ENCODE assay signal across 10 cellular contexts in genomic region chr18:36095936-36096519, GRCh38. TPM values are rescaled to one million over a fixed set of nuclear protein-coding genes. Genes with fewer than 3 reads are reported as not detected.
DNase-seq lines count a peak whose midpoint lies in the region; ATAC-seq, FAIRE-seq and TF ChIP-seq lines count a peak whose summit lies in the region.
"Had no signal": no experiment of that assay in that cellular context is flagged by ENCODE, and none has a peak within 500 bp of the region (broad histone marks: within the 10 kb centered on the region; RNA-seq: fewer than 3 reads in every experiment).

No MANE protein-coding gene starts in this region.

- no peaks in the 10 kb centered on the region for H3K9me3 Mint-ChIP-seq in natural killer cell
- no peaks in the 10 kb centered on the region for H3K9me3 Mint-ChIP-seq in natural killer cell treated with Interleukin-12 subunit alpha and Interleukin-12 subunit beta and Interleukin-15 and Interleukin-18, amount 100 ng/mL, for 72 hours
- H3K9me3 Mint-ChIP-seq: stimulated activated naive CD8-positive, alpha-beta T cell treated with anti-CD3 and anti-CD28 coated beads, Interleukin-15, Interleukin-2, amounts not matched to agents 100 ng/mL and 50 ng/mL, for 24 hours had no signal

- peaks cover 11 to 12% of the 10 kb centered on the region in 2 donors for H3K4me1 Mint-ChIP-seq in natural killer cell
- peaks cover 0 to 12% of the 10 kb centered on the region in 2 donors for H3K4me1 Mint-ChIP-seq in natural killer cell treated with Interleukin-12 subunit alpha and Interleukin-12 subunit beta and Interleukin-15 and Interleukin-18, amount 100 ng/mL, for 72 hours (ENCODE audit: low read depth in 2 of 2)

- 0 to 33% methylated on average over 1 of the region's 1 CpG for WGBS in gastroesophageal sphincter (ENCODE audit: low coverage in 1 of 2), 2 donors

- H3K27me3 ChIP-seq in gastroesophageal sphincter = no peaks in the 10 kb centered on the region

- no peak for TF ChIP-seq EP300 in gastroesophageal sphincter (IDR thresholded peaks at IDR 0.05)

- H3K36me3 Mint-ChIP-seq in natural killer cell = no peaks in the 10 kb centered on the region
- no peaks in the 10 kb centered on the region for H3K36me3 Mint-ChIP-seq in natural killer cell treated with Interleukin-12 subunit alpha and Interleukin-12 subunit beta and Interleukin-15 and Interleukin-18, amount 100 ng/mL, for 72 hours
- H3K36me3 Mint-ChIP-seq: activated naive CD8-positive, alpha-beta T cell had no signal

- FAIRE-seq in TTC549 (lab: Jason Lieb, UNC) = peak; percentile 93

- no peak overlapping the region for H3K27ac ChIP-seq in gastroesophageal sphincter

- TF ChIP-seq POLR2A in gastroesophageal sphincter (IDR thresholded peaks at IDR 0.05) = no peak

- no peaks in the 10 kb centered on the region for H3K36me3 ChIP-seq in gastroesophageal sphincter

- TF ChIP-seq CTCF in natural killer cell (IDR thresholded peaks at IDR 0.05) (peak; percentile 70), gastroesophageal sphincter (IDR thresholded peaks at IDR 0.05) (peak; percentile 23 to 57 (median 52))

- H3K4me3 Mint-ChIP-seq in natural killer cell = no peak overlapping the region
- no peak overlapping the region for H3K4me3 Mint-ChIP-seq in natural killer cell treated with Interleukin-12 subunit alpha and Interleukin-12 subunit beta and Interleukin-15 and Interleukin-18, amount 100 ng/mL, for 72 hours
- H3K4me3 Mint-ChIP-seq: activated naive CD8-positive, alpha-beta T cell; stimulated activated naive CD8-positive, alpha-beta T cell treated with anti-CD3 and anti-CD28 coated beads, Interleukin-15, Interleukin-2, amounts not matched to agents 100 ng/mL and 50 ng/mL, for 24 hours had no signal

- peaks cover 7 to 17% of the 10 kb centered on the region in 2 donors for H3K27me3 Mint-ChIP-seq in natural killer cell (ENCODE audit: low read depth in 2 of 2)
- H3K27me3 Mint-ChIP-seq in natural killer cell treated with Interleukin-12 subunit alpha and Interleukin-12 subunit beta and Interleukin-15 and Interleukin-18, amount 100 ng/mL, for 72 hours = peaks cover 0 to 10% of the 10 kb centered on the region in 2 donors

- DNase-seq in natural killer cell = no peak
- no peak for DNase-seq in natural killer cell treated with Interleukin-12 subunit alpha and Interleukin-12 subunit beta and Interleukin-15 and Interleukin-18, amount 100 ng/mL, for 72 hours (ENCODE audit: low spot score)
- DNase-seq in NCI-H1105 treated with DMSO at 0.1 percent for 48 hours (lab: John Stamatoyannopoulos, UW) = peak; percentile 65
- DNase-seq in skeletal muscle cell (ENCODE audit: low read depth) = peak; percentile 49

- intact Hi-C loops in natural killer cell (cut with micrococcal nuclease) = loop anchor here (1.0 kb wide), 1 partner anchor 188 kb away; no protein-coding TSS in a partner anchor

- H3K4me1 ChIP-seq in gastroesophageal sphincter = no peaks in the 10 kb centered on the region

- no peak overlapping the region for H3K27ac Mint-ChIP-seq in natural killer cell
- H3K27ac Mint-ChIP-seq in natural killer cell treated with Interleukin-12 subunit alpha and Interleukin-12 subunit beta and Interleukin-15 and Interleukin-18, amount 100 ng/mL, for 72 hours = no peak overlapping the region
- H3K27ac Mint-ChIP-seq: activated naive CD8-positive, alpha-beta T cell; stimulated activated naive CD8-positive, alpha-beta T cell treated with anti-CD3 and anti-CD28 coated beads, Interleukin-15, Interleukin-2, amounts not matched to agents 100 ng/mL and 50 ng/mL, for 24 hours had no signal

- H3K9me3 ChIP-seq in gastroesophageal sphincter = no peaks in the 10 kb centered on the region

- H3K4me3 ChIP-seq in gastroesophageal sphincter (no peak overlapping the region), skeletal muscle cell (ENCODE audit: low read depth, low read length) (no peak overlapping the region)

- peak in 2 of 3 donors; percentile 59 to 65 for ATAC-seq in natural killer cell
- no peak for ATAC-seq in natural killer cell treated with Interleukin-12 subunit alpha and Interleukin-12 subunit beta and Interleukin-15 and Interleukin-18, amount 100 ng/mL, for 72 hours
- no peak for ATAC-seq in gastroesophageal sphincter
- ATAC-seq in HG03571 (IDR thresholded peaks at IDR 0.05; ENCODE audit: unreplicated experiment) = no peak
- no peak for ATAC-seq in HG03039 (IDR thresholded peaks at IDR 0.05; ENCODE audit: unreplicated experiment)

RNA-seq across cellular contexts. Expression of gene RPRD1A, which starts 28.7 kb away (rescaled TPM):
- total RNA-seq in natural killer cell (10 to 100 TPM; 20.4 to 24.4 (median 23.3) TPM), gastroesophageal sphincter (100 to 1,000 TPM in 2 of 4 donors, 10 to 100 TPM in 2; 81.4 to 103 (median 92.4) TPM)
- total RNA-seq in natural killer cell treated with Interleukin-12 subunit alpha and Interleukin-12 subunit beta and Interleukin-15 and Interleukin-18, amount 100 ng/mL, for 72 hours = 10 to 100 TPM; 16.0 to 38.6 TPM

RNA-seq across cellular contexts. Expression of gene SLC39A6, which starts 33.1 kb away (rescaled TPM):
- total RNA-seq in natural killer cell (10 to 100 TPM; 15.2 to 18.8 (median 18.1) TPM), gastroesophageal sphincter (10 to 100 TPM; 24.1 to 49.2 (median 36.5) TPM)
- total RNA-seq in natural killer cell treated with Interleukin-12 subunit alpha and Interleukin-12 subunit beta and Interleukin-15 and Interleukin-18, amount 100 ng/mL, for 72 hours = 10 to 100 TPM; 34.7 to 36.1 TPM

RNA-seq across cellular contexts. Expression of gene ELP2, which starts 33.7 kb away (rescaled TPM):
- total RNA-seq in natural killer cell (100 to 1,000 TPM; 119 to 135 (median 129) TPM), gastroesophageal sphincter (10 to 100 TPM; 35.6 to 74.1 (median 65.1) TPM)
- 10 to 100 TPM; 72.3 to 92.9 TPM for total RNA-seq in natural killer cell treated with Interleukin-12 subunit alpha and Interleukin-12 subunit beta and Interleukin-15 and Interleukin-18, amount 100 ng/mL, for 72 hours

Comparison
In these comparisons a context has a peak if more than half of its experiments do, and no peak if none do; other contexts are left out.
1. ATAC-seq: peak in natural killer cell (2 of 3); none in natural killer cell treated with Interleukin-12 subunit alpha and Interleukin-12 subunit beta and Interleukin-15 and Interleukin-18, amount 100 ng/mL, for 72 hours (0 of 2), gastroesophageal sphincter (single experiment), HG03571 (single experiment) and HG03039 (single experiment).
2. DNase-seq: peak in NCI-H1105 treated with DMSO at 0.1 percent for 48 hours (single experiment) and skeletal muscle cell (single experiment); none in natural killer cell (single experiment) and natural killer cell treated with Interleukin-12 subunit alpha and Interleukin-12 subunit beta and Interleukin-15 and Interleukin-18, amount 100 ng/mL, for 72 hours (single experiment).